In genomic region chrX:24371391-24371972, GRCh38 we compare ENCODE assay signal across 8 cellular contexts. TPM values are rescaled to one million over a fixed set of nuclear protein-coding genes. Genes with fewer than 3 reads are reported as not detected.
DNase-seq lines count a peak whose midpoint lies in the region; ATAC-seq lines count a peak whose summit lies in the region.

No MANE protein-coding gene starts in this region.

- peaks cover 10% of the 10 kb centered on the region; the same call in 1 of the 2 replicates for H3K27me3 ChIP-seq in H7 (ENCODE audit: control insufficient read depth, insufficient read depth, low read length)

- H3K36me3 ChIP-seq in H7 (replicated peaks; ENCODE audit: control insufficient read depth, insufficient read depth, low read length) = no peaks in the 10 kb centered on the region

- H3K4me3 ChIP-seq in H7 (ENCODE audit: insufficient read depth, low read depth, low read length) = peak overlapping the region; percentile 13; the same call in 1 of the 2 replicates

- DNase-seq in DMS 273 treated with DMSO at 0.1 percent for 48 hours (lab: John Stamatoyannopoulos, UW) (peak; percentile 13), H7 (peak; percentile 78), NCI-H1930 (lab: John Stamatoyannopoulos, UW) (peak; percentile 1 to 40), caudate nucleus (lab: John Stamatoyannopoulos, UW) (peak in 35 of 61 donors; percentile 0 to 49 (median 6)), left lobe of liver (ENCODE audit: low spot score) (peak; percentile 48)
- DNase-seq in activated CD4-positive, CD25-positive, alpha-beta regulatory T cell (lab: John Stamatoyannopoulos, UW) = peak; percentile 2 to 10 (median 6)
- DNase-seq in stimulated activated CD4-positive, alpha-beta T cell treated with anti-CD3 and anti-CD28 coated beads, TNF-alpha, amount 100 ng/mL, for 48 hours (ENCODE audit: low read depth in 3 of 3) = peak; percentile 34 to 71 (median 37)

- ATAC-seq in left lobe of liver (peak; percentile 83), GM19463 (IDR thresholded peaks at IDR 0.05; ENCODE audit: unreplicated experiment) (no peak)

- no peak overlapping the region for H3K27ac ChIP-seq in caudate nucleus (ENCODE audit: low read depth, low read length)

RNA-seq across cellular contexts. Expression of gene SUPT20HL1, which starts 11.0 kb away (rescaled TPM):
- total RNA-seq in H7 (2014; rRNA removed; shearing (Covaris generic)) = not detected in 2 replicates
- not detected for total RNA-seq in left lobe of liver

RNA-seq across cellular contexts. Expression of gene SUPT20HL2, which starts 57.6 kb away (rescaled TPM):
- total RNA-seq in H7 (2014; rRNA removed; shearing (Covaris generic)) = 0.14 TPM in 1 of 2 replicates, not detected in the other
- total RNA-seq in left lobe of liver = not detected

Comparison
In these comparisons a context has a peak if more than half of its experiments do, and no peak if none do; other contexts are left out.
1. DNase-seq: peak in every context shown above with its lines; median percentile 78 in H7; 48 in left lobe of liver; 37 in stimulated activated CD4-positive, alpha-beta T cell treated with anti-CD3 and anti-CD28 coated beads, TNF-alpha, amount 100 ng/mL, for 48 hours; 20 in NCI-H1930; 13 in DMS 273 treated with DMSO at 0.1 percent for 48 hours; 6 in activated CD4-positive, CD25-positive, alpha-beta regulatory T cell; 6 in caudate nucleus.